In genomic region chr12:6839482-6840201, GRCh38 we compare ENCODE assay signal across 1 cellular context.
TF ChIP-seq lines count a peak whose summit lies in the region.

No MANE protein-coding gene starts in this region.

TF ChIP-seq in IMR-90, 13 proteins besides CTCF, POLR2A, EP300 and RAD21:
- TF ChIP-seq CHD1 (IDR thresholded peaks at IDR 0.05; ENCODE audit: low read depth, low read length) (no peak), MXI1 (IDR thresholded peaks at IDR 0.05; ENCODE audit: borderline replicate concordance, low read depth, low read length) (no peak), MAZ (IDR thresholded peaks at IDR 0.05; ENCODE audit: borderline replicate concordance, low read depth, low read length) (no peak), RCOR1 (IDR thresholded peaks at IDR 0.05; ENCODE audit: insufficient replicate concordance, low read length) (no peak), CEBPB (IDR thresholded peaks at IDR 0.05; ENCODE audit: low read depth, low read length) (no peak), SMC3 (IDR thresholded peaks at IDR 0.05; ENCODE audit: low read depth, low read length) (no peak), MAFK (IDR thresholded peaks at IDR 0.05; ENCODE audit: low read depth, low read length) (no peak), RFX5 (IDR thresholded peaks at IDR 0.05; ENCODE audit: low read depth, low read length) (no peak), NFE2L2 (IDR thresholded peaks at IDR 0.05; ENCODE audit: low read depth, low read length) (no peak), FOS (IDR thresholded peaks at IDR 0.05; ENCODE audit: low read depth, low read length) (no peak), BHLHE40 (IDR thresholded peaks at IDR 0.05; ENCODE audit: low read depth, low read length) (no peak)
- TF ChIP-seq, protein P1, sequence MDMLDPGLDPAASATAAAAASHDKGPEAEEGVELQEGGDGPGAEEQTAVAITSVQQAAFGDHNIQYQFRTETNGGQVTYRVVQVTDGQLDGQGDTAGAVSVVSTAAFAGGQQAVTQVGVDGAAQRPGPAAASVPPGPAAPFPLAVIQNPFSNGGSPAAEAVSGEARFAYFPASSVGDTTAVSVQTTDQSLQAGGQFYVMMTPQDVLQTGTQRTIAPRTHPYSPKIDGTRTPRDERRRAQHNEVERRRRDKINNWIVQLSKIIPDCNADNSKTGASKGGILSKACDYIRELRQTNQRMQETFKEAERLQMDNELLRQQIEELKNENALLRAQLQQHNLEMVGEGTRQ (IDR thresholded peaks at IDR 0.05; ENCODE audit: low read depth, low read length) = no peak
- TF ChIP-seq, protein P2, sequence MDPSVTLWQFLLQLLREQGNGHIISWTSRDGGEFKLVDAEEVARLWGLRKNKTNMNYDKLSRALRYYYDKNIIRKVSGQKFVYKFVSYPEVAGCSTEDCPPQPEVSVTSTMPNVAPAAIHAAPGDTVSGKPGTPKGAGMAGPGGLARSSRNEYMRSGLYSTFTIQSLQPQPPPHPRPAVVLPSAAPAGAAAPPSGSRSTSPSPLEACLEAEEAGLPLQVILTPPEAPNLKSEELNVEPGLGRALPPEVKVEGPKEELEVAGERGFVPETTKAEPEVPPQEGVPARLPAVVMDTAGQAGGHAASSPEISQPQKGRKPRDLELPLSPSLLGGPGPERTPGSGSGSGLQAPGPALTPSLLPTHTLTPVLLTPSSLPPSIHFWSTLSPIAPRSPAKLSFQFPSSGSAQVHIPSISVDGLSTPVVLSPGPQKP (IDR thresholded peaks at IDR 0.05; ENCODE audit: borderline replicate concordance, low read depth, low read length) = no peak
